1 cellular context compared by ENCODE assay signal in the genomic region with DNA sequence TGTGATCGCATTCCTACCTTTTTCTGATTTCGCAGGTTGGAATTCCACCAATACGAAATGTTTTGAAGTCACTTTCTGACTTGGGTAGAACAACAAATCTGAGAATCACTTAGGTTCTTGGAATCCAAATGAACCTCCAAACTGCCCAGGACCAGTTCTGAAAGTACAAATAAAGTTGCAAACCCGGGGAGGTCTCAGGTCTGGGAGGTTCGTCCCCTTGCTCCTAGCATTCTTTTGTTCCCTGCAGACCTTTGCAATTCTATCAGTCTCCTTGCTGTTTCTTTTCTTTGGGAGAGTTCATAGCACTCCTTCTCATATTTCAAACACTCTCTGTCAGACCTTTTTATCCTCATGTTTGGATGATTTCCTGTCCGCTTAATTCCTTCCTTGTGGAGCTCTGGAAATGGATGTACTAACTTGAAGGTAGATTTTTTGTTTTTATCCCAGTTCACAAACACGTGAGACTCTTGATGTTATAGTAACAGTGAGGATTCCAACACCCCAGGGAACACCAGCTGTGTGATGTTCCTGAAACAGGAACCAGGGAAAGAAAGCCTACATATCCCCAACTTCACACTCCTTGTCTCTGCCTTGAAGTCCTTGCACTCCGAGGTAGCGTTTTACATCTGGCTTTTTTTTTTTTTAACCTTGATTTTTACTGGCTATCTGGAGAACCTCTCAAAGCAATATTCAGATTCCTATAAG.
TF ChIP-seq lines count a peak whose summit lies in the region.

No MANE protein-coding gene starts in this region.

TF ChIP-seq in HepG2, 621 proteins besides CTCF, POLR2A, EP300 and RAD21 (continued from another document):
- no peak for TF ChIP-seq CEBPB (IDR thresholded peaks at IDR 0.05; ENCODE audit: borderline replicate concordance, low read depth, low read length)
- no peak for TF ChIP-seq FOXK1 (CRISPR knock-in tag; IDR thresholded peaks at IDR 0.05; ENCODE audit: borderline replicate concordance, low read depth)
- TF ChIP-seq CENPT (CRISPR knock-in tag; IDR thresholded peaks at IDR 0.05; ENCODE audit: low read depth), result no peak
- TF ChIP-seq RFX5 (IDR thresholded peaks at IDR 0.05; ENCODE audit: low read depth, low read length), result no peak
- TF ChIP-seq RCOR2 (CRISPR knock-in tag; IDR thresholded peaks at IDR 0.05), result no peak
- TF ChIP-seq ZFX (CRISPR knock-in tag; IDR thresholded peaks at IDR 0.05; ENCODE audit: low read depth), result no peak
- TF ChIP-seq, protein P1, sequence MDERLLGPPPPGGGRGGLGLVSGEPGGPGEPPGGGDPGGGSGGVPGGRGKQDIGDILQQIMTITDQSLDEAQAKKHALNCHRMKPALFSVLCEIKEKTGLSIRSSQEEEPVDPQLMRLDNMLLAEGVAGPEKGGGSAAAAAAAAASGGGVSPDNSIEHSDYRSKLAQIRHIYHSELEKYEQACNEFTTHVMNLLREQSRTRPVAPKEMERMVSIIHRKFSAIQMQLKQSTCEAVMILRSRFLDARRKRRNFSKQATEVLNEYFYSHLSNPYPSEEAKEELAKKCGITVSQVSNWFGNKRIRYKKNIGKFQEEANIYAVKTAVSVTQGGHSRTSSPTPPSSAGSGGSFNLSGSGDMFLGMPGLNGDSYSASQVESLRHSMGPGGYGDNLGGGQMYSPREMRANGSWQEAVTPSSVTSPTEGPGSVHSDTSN (CRISPR knock-in tag; IDR thresholded peaks at IDR 0.05), result no peak
- TF ChIP-seq, protein P2, sequence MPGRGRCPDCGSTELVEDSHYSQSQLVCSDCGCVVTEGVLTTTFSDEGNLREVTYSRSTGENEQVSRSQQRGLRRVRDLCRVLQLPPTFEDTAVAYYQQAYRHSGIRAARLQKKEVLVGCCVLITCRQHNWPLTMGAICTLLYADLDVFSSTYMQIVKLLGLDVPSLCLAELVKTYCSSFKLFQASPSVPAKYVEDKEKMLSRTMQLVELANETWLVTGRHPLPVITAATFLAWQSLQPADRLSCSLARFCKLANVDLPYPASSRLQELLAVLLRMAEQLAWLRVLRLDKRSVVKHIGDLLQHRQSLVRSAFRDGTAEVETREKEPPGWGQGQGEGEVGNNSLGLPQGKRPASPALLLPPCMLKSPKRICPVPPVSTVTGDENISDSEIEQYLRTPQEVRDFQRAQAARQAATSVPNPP (CRISPR knock-in tag; IDR thresholded peaks at IDR 0.05), result no peak
- no peak for TF ChIP-seq KLF12 (CRISPR knock-in tag; IDR thresholded peaks at IDR 0.05; ENCODE audit: borderline replicate concordance)
- no peak for TF ChIP-seq ZNF180 (CRISPR knock-in tag; IDR thresholded peaks at IDR 0.05; ENCODE audit: borderline replicate concordance, low read depth)
- TF ChIP-seq REXO4 (CRISPR knock-in tag; IDR thresholded peaks at IDR 0.05; ENCODE audit: borderline replicate concordance), result no peak
- TF ChIP-seq SRSF4 (IDR thresholded peaks at IDR 0.05; ENCODE audit: low read depth, low read length, poor library complexity, severe bottlenecking), result no peak
